Comparison of ENCODE assay signal across 9 cellular contexts in the genomic region with DNA sequence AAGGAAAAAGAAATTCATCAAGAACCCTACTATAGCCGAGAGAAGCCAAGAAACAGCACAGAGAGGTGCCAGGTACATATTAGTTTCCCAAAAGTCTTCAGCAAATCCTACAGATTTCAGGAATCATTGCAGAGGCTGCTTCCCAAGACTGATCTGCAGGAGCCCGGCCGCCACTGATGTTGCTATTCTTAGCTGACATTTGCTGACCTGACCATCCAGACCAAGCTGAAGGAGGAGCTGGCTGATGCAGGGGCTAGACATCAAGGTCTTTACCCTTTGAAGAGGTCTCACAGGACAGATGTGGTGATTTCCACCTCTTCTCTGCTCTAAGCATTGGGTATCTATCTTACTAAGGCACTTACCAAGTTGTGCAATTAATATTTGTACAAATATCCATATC.
"Had no signal": no experiment of that assay in that cellular context is flagged by ENCODE, and none has a peak within 500 bp of the region (broad histone marks: within the 10 kb centered on the region; RNA-seq: fewer than 3 reads in every experiment).

No MANE protein-coding gene starts in this region.

- H3K27ac Mint-ChIP-seq: HFFc6, IgD-negative memory B cell had no signal

- H3K9ac ChIP-seq: GM23248 had no signal

- H3K9me3 ChIP-seq: HAP-1 had no signal

- H2AFZ ChIP-seq: GM23248 had no signal

- ATAC-seq: HCT116, HepG2 had no signal

- H3K36me3 ChIP-seq: HAP-1 had no signal

- H3K27ac ChIP-seq: GM23248, HL-60 had no signal

- DNase-seq: GM23248, GOT3, H7, HFFc6 had no signal

- H3K4me3 ChIP-seq: GM23248, HAP-1 had no signal

- H3K4me1 ChIP-seq: HAP-1 had no signal

- H3K4me3 Mint-ChIP-seq: HFFc6, IgD-negative memory B cell had no signal
